ENCODE assay signal across 1 cellular context in the genomic region with DNA sequence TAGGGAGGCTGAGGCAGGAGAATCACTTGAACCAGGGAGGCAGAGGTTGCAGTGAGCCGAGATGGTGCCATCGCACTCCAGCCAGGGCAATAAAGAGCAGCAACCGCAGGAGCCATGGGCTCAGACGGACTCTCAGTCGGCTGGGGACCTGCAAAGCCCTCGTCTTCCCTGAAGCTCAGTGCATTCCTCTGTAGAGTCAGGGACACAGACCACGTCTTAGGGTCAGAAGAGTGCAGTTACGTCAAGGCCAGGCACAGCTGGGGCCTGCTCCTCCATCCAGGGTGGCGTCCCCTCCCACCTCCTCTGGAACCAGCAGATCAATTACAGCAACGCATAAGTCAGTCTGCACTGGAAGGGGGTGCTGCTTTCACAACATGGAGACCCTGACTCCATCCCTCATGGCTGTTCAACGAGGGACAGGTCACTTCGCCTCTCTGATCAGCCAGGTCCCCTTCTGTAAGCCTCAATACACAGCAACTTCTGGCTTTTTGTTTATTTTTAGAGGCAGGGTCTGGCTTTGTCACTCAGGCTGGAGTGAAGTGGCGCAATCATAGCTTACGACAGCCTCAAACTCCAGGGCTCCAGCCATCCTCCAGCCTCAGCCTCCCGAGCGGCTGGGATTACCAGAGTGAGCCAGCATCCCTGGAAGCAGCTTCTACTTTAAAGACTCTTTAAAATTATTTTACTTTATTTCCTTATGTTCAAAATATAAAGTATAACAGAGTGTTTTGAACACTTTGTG.
TF ChIP-seq lines count a peak whose summit lies in the region.

No MANE protein-coding gene starts in this region.

TF ChIP-seq in WTC11, 78 proteins besides CTCF, POLR2A, EP300 and RAD21 (continued from another document):
- TF ChIP-seq, protein P1, sequence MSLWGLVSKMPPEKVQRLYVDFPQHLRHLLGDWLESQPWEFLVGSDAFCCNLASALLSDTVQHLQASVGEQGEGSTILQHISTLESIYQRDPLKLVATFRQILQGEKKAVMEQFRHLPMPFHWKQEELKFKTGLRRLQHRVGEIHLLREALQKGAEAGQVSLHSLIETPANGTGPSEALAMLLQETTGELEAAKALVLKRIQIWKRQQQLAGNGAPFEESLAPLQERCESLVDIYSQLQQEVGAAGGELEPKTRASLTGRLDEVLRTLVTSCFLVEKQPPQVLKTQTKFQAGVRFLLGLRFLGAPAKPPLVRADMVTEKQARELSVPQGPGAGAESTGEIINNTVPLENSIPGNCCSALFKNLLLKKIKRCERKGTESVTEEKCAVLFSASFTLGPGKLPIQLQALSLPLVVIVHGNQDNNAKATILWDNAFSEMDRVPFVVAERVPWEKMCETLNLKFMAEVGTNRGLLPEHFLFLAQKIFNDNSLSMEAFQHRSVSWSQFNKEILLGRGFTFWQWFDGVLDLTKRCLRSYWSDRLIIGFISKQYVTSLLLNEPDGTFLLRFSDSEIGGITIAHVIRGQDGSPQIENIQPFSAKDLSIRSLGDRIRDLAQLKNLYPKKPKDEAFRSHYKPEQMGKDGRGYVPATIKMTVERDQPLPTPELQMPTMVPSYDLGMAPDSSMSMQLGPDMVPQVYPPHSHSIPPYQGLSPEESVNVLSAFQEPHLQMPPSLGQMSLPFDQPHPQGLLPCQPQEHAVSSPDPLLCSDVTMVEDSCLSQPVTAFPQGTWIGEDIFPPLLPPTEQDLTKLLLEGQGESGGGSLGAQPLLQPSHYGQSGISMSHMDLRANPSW (CRISPR knock-in tag; conservative IDR thresholded peaks at IDR 0.05; ENCODE audit: low read depth) = no peak
- TF ChIP-seq SMAD4 (CRISPR knock-in tag; IDR thresholded peaks at IDR 0.05) (no peak), ZNF219 (CRISPR knock-in tag; IDR thresholded peaks at IDR 0.05; ENCODE audit: borderline replicate concordance) (no peak), IRF2 (CRISPR knock-in tag; IDR thresholded peaks at IDR 0.05; ENCODE audit: borderline replicate concordance, low read depth) (no peak), ZNF396 (CRISPR knock-in tag; IDR thresholded peaks at IDR 0.05; ENCODE audit: borderline replicate concordance) (no peak)
- TF ChIP-seq, protein P2, sequence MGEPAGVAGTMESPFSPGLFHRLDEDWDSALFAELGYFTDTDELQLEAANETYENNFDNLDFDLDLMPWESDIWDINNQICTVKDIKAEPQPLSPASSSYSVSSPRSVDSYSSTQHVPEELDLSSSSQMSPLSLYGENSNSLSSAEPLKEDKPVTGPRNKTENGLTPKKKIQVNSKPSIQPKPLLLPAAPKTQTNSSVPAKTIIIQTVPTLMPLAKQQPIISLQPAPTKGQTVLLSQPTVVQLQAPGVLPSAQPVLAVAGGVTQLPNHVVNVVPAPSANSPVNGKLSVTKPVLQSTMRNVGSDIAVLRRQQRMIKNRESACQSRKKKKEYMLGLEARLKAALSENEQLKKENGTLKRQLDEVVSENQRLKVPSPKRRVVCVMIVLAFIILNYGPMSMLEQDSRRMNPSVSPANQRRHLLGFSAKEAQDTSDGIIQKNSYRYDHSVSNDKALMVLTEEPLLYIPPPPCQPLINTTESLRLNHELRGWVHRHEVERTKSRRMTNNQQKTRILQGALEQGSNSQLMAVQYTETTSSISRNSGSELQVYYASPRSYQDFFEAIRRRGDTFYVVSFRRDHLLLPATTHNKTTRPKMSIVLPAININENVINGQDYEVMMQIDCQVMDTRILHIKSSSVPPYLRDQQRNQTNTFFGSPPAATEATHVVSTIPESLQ (CRISPR knock-in tag; IDR thresholded peaks at IDR 0.05) = no peak
- TF ChIP-seq, protein P3, sequence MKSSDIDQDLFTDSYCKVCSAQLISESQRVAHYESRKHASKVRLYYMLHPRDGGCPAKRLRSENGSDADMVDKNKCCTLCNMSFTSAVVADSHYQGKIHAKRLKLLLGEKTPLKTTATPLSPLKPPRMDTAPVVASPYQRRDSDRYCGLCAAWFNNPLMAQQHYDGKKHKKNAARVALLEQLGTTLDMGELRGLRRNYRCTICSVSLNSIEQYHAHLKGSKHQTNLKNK (CRISPR knock-in tag; IDR thresholded peaks at IDR 0.05) = no peak
